Comparison of ENCODE assay signal across 1 cellular context in the genomic region with DNA sequence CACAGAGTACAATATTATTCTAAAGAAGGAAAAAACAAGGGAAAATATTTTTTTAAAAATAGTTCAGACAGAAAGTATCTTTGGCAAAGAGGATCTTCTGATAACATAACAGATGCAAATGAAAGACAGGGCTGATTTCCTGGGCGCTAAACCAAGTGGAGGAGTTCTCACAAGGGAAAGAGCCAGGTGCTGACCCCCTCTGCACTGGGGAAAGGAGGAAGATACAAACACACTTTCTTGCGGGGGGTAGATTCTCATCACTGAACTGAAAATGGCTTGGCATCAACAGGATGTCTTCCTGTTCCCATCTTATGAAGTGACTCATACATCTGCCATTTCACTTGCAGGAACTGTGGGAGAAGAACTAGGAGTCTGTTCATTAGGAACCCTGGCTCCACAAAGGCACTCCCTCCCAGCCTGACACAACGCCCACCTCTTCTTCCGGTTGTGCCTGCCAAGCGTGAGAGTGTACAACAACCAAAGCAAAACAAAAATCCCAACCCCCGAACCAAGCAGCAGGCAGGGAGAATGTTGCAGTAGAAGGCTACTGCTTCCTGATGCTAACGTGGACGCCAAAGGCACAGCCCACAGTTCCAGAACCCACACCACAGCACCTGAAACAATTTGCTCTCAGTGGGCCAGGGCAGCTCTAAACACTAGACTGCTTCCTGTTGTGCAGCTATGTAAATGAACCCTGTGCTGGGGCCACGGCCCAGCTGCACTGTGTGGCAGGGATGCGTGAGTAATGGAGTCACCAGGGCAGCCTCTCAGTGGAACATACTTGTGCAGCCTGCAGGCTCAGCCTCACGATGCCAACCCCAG.
TF ChIP-seq lines count a peak whose summit lies in the region.

No MANE protein-coding gene starts in this region.

TF ChIP-seq in HEK293, 187 proteins besides CTCF, POLR2A, EP300 and RAD21 (continued from another document and continues in another):
- TF ChIP-seq, protein P1, sequence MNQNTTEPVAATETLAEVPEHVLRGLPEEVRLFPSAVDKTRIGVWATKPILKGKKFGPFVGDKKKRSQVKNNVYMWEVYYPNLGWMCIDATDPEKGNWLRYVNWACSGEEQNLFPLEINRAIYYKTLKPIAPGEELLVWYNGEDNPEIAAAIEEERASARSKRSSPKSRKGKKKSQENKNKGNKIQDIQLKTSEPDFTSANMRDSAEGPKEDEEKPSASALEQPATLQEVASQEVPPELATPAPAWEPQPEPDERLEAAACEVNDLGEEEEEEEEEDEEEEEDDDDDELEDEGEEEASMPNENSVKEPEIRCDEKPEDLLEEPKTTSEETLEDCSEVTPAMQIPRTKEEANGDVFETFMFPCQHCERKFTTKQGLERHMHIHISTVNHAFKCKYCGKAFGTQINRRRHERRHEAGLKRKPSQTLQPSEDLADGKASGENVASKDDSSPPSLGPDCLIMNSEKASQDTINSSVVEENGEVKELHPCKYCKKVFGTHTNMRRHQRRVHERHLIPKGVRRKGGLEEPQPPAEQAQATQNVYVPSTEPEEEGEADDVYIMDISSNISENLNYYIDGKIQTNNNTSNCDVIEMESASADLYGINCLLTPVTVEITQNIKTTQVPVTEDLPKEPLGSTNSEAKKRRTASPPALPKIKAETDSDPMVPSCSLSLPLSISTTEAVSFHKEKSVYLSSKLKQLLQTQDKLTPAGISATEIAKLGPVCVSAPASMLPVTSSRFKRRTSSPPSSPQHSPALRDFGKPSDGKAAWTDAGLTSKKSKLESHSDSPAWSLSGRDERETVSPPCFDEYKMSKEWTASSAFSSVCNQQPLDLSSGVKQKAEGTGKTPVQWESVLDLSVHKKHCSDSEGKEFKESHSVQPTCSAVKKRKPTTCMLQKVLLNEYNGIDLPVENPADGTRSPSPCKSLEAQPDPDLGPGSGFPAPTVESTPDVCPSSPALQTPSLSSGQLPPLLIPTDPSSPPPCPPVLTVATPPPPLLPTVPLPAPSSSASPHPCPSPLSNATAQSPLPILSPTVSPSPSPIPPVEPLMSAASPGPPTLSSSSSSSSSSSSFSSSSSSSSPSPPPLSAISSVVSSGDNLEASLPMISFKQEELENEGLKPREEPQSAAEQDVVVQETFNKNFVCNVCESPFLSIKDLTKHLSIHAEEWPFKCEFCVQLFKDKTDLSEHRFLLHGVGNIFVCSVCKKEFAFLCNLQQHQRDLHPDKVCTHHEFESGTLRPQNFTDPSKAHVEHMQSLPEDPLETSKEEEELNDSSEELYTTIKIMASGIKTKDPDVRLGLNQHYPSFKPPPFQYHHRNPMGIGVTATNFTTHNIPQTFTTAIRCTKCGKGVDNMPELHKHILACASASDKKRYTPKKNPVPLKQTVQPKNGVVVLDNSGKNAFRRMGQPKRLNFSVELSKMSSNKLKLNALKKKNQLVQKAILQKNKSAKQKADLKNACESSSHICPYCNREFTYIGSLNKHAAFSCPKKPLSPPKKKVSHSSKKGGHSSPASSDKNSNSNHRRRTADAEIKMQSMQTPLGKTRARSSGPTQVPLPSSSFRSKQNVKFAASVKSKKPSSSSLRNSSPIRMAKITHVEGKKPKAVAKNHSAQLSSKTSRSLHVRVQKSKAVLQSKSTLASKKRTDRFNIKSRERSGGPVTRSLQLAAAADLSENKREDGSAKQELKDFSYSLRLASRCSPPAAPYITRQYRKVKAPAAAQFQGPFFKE (tag by site-specific recombination; IDR thresholded peaks at IDR 0.05; ENCODE audit: borderline replicate concordance), result no peak
- no peak for TF ChIP-seq ZNF221 (tag by site-specific recombination; IDR thresholded peaks at IDR 0.05; ENCODE audit: borderline replicate concordance)
- TF ChIP-seq ZNF561 (tag by site-specific recombination; IDR thresholded peaks at IDR 0.05; ENCODE audit: borderline replicate concordance), result no peak
- TF ChIP-seq HOXC10 (CRISPR knock-in tag; IDR thresholded peaks at IDR 0.05), result no peak
- TF ChIP-seq ZNF416 (tag by site-specific recombination; IDR thresholded peaks at IDR 0.05), result no peak
- TF ChIP-seq SCRT2 (tag by site-specific recombination; IDR thresholded peaks at IDR 0.05), result peak; percentile 64
- no peak for TF ChIP-seq KLF7 (tag by site-specific recombination; IDR thresholded peaks at IDR 0.05; ENCODE audit: borderline replicate concordance)
- peak; percentile 86 for TF ChIP-seq EGR2 (tag by site-specific recombination; IDR thresholded peaks at IDR 0.05; ENCODE audit: low read depth)
- peak; percentile 25 for TF ChIP-seq SP7 (tag by site-specific recombination; IDR thresholded peaks at IDR 0.05)
- peak; percentile 47 for TF ChIP-seq OSR2 (tag by site-specific recombination; IDR thresholded peaks at IDR 0.05)
- TF ChIP-seq ZNF37A (tag by site-specific recombination; IDR thresholded peaks at IDR 0.05), result no peak
- no peak for TF ChIP-seq ZNF529 (tag by site-specific recombination; IDR thresholded peaks at IDR 0.05; ENCODE audit: insufficient replicate concordance)
- TF ChIP-seq, protein P2, sequence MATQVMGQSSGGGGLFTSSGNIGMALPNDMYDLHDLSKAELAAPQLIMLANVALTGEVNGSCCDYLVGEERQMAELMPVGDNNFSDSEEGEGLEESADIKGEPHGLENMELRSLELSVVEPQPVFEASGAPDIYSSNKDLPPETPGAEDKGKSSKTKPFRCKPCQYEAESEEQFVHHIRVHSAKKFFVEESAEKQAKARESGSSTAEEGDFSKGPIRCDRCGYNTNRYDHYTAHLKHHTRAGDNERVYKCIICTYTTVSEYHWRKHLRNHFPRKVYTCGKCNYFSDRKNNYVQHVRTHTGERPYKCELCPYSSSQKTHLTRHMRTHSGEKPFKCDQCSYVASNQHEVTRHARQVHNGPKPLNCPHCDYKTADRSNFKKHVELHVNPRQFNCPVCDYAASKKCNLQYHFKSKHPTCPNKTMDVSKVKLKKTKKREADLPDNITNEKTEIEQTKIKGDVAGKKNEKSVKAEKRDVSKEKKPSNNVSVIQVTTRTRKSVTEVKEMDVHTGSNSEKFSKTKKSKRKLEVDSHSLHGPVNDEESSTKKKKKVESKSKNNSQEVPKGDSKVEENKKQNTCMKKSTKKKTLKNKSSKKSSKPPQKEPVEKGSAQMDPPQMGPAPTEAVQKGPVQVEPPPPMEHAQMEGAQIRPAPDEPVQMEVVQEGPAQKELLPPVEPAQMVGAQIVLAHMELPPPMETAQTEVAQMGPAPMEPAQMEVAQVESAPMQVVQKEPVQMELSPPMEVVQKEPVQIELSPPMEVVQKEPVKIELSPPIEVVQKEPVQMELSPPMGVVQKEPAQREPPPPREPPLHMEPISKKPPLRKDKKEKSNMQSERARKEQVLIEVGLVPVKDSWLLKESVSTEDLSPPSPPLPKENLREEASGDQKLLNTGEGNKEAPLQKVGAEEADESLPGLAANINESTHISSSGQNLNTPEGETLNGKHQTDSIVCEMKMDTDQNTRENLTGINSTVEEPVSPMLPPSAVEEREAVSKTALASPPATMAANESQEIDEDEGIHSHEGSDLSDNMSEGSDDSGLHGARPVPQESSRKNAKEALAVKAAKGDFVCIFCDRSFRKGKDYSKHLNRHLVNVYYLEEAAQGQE (tag by site-specific recombination; IDR thresholded peaks at IDR 0.05), result no peak
- TF ChIP-seq, protein P3, sequence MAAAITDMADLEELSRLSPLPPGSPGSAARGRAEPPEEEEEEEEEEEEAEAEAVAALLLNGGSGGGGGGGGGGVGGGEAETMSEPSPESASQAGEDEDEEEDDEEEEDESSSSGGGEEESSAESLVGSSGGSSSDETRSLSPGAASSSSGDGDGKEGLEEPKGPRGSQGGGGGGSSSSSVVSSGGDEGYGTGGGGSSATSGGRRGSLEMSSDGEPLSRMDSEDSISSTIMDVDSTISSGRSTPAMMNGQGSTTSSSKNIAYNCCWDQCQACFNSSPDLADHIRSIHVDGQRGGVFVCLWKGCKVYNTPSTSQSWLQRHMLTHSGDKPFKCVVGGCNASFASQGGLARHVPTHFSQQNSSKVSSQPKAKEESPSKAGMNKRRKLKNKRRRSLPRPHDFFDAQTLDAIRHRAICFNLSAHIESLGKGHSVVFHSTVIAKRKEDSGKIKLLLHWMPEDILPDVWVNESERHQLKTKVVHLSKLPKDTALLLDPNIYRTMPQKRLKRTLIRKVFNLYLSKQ (tag by site-specific recombination; IDR thresholded peaks at IDR 0.05; ENCODE audit: borderline replicate concordance), result no peak
- no peak for TF ChIP-seq ZNF549 (tag by site-specific recombination; IDR thresholded peaks at IDR 0.05)
- TF ChIP-seq, protein P4, sequence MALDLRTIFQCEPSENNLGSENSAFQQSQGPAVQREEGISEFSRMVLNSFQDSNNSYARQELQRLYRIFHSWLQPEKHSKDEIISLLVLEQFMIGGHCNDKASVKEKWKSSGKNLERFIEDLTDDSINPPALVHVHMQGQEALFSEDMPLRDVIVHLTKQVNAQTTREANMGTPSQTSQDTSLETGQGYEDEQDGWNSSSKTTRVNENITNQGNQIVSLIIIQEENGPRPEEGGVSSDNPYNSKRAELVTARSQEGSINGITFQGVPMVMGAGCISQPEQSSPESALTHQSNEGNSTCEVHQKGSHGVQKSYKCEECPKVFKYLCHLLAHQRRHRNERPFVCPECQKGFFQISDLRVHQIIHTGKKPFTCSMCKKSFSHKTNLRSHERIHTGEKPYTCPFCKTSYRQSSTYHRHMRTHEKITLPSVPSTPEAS (tag by site-specific recombination; IDR thresholded peaks at IDR 0.05), result no peak
- TF ChIP-seq ZNF747 (tag by site-specific recombination; IDR thresholded peaks at IDR 0.05), result no peak
- 0 out of 2 replicates have a peak, but pooled peaks have one; percentile 29 for TF ChIP-seq ZBTB8A (tag by site-specific recombination; IDR thresholded peaks at IDR 0.05)
- no peak for TF ChIP-seq KLF8 (tag by site-specific recombination; IDR thresholded peaks at IDR 0.05)
- no peak for TF ChIP-seq ZNF514 (tag by site-specific recombination; IDR thresholded peaks at IDR 0.05)
- TF ChIP-seq, protein P5, sequence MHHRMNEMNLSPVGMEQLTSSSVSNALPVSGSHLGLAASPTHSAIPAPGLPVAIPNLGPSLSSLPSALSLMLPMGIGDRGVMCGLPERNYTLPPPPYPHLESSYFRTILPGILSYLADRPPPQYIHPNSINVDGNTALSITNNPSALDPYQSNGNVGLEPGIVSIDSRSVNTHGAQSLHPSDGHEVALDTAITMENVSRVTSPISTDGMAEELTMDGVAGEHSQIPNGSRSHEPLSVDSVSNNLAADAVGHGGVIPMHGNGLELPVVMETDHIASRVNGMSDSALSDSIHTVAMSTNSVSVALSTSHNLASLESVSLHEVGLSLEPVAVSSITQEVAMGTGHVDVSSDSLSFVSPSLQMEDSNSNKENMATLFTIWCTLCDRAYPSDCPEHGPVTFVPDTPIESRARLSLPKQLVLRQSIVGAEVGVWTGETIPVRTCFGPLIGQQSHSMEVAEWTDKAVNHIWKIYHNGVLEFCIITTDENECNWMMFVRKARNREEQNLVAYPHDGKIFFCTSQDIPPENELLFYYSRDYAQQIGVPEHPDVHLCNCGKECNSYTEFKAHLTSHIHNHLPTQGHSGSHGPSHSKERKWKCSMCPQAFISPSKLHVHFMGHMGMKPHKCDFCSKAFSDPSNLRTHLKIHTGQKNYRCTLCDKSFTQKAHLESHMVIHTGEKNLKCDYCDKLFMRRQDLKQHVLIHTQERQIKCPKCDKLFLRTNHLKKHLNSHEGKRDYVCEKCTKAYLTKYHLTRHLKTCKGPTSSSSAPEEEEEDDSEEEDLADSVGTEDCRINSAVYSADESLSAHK (tag by site-specific recombination; IDR thresholded peaks at IDR 0.05), result no peak
- peak; percentile 91 for TF ChIP-seq ZNF600 (tag by site-specific recombination; IDR thresholded peaks at IDR 0.05)
- TF ChIP-seq, protein P6, sequence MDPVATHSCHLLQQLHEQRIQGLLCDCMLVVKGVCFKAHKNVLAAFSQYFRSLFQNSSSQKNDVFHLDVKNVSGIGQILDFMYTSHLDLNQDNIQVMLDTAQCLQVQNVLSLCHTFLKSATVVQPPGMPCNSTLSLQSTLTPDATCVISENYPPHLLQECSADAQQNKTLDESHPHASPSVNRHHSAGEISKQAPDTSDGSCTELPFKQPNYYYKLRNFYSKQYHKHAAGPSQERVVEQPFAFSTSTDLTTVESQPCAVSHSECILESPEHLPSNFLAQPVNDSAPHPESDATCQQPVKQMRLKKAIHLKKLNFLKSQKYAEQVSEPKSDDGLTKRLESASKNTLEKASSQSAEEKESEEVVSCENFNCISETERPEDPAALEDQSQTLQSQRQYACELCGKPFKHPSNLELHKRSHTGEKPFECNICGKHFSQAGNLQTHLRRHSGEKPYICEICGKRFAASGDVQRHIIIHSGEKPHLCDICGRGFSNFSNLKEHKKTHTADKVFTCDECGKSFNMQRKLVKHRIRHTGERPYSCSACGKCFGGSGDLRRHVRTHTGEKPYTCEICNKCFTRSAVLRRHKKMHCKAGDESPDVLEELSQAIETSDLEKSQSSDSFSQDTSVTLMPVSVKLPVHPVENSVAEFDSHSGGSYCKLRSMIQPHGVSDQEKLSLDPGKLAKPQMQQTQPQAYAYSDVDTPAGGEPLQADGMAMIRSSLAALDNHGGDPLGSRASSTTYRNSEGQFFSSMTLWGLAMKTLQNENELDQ (tag by site-specific recombination; IDR thresholded peaks at IDR 0.05; ENCODE audit: low read depth), result no peak
- TF ChIP-seq ZNF621 (tag by site-specific recombination; IDR thresholded peaks at IDR 0.05), result no peak
- peak; percentile 41; the same call in 1 of the 2 replicates for TF ChIP-seq FEZF1 (tag by site-specific recombination; IDR thresholded peaks at IDR 0.05)
- TF ChIP-seq ZNF239 (tag by site-specific recombination; IDR thresholded peaks at IDR 0.05), result no peak
- TF ChIP-seq, protein P7, sequence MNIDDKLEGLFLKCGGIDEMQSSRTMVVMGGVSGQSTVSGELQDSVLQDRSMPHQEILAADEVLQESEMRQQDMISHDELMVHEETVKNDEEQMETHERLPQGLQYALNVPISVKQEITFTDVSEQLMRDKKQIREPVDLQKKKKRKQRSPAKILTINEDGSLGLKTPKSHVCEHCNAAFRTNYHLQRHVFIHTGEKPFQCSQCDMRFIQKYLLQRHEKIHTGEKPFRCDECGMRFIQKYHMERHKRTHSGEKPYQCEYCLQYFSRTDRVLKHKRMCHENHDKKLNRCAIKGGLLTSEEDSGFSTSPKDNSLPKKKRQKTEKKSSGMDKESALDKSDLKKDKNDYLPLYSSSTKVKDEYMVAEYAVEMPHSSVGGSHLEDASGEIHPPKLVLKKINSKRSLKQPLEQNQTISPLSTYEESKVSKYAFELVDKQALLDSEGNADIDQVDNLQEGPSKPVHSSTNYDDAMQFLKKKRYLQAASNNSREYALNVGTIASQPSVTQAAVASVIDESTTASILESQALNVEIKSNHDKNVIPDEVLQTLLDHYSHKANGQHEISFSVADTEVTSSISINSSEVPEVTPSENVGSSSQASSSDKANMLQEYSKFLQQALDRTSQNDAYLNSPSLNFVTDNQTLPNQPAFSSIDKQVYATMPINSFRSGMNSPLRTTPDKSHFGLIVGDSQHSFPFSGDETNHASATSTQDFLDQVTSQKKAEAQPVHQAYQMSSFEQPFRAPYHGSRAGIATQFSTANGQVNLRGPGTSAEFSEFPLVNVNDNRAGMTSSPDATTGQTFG (tag by site-specific recombination; IDR thresholded peaks at IDR 0.05; ENCODE audit: borderline replicate concordance), result no peak
- TF ChIP-seq MYNN (tag by site-specific recombination; IDR thresholded peaks at IDR 0.05; ENCODE audit: borderline replicate concordance), result no peak
- TF ChIP-seq ZNF677 (tag by site-specific recombination; IDR thresholded peaks at IDR 0.05), result no peak
